ENCODE assay signal across 16 cellular contexts in the genomic region with DNA sequence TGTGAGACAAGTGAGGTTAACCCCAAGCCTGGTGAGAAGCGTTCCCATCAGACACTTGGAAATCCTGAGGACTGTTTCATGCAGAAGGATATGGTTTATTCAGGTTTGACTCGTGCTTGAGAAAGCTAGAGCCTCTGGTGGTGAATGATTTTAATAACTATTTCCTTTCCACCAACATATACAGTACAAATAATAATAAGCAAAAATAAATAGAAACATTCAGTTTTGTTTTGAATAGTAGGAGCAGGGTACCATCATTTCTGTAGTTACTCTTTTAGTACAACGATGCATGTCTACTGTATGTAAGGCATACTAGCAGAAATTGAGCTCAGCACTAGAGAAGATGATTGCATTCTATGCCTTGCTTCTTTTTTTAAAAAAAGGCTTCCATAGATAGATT. TPM values are rescaled to one million over a fixed set of nuclear protein-coding genes. Genes with fewer than 3 reads are reported as not detected.
DNase-seq lines count a peak whose midpoint lies in the region; ATAC-seq and TF ChIP-seq lines count a peak whose summit lies in the region.
"Had no signal": no experiment of that assay in that cellular context is flagged by ENCODE, and none has a peak within 500 bp of the region (broad histone marks: within the 10 kb centered on the region; RNA-seq: fewer than 3 reads in every experiment).

No MANE protein-coding gene starts in this region.

- no peaks in the 10 kb centered on the region for H3K36me3 Mint-ChIP-seq in type B pancreatic cell
- H3K36me3 Mint-ChIP-seq: IgD-negative memory B cell, T-cell had no signal

- no peaks in the 10 kb centered on the region for H3K4me1 Mint-ChIP-seq in type B pancreatic cell (ENCODE audit: unreplicated experiment)
- H3K4me1 Mint-ChIP-seq: T-cell had no signal

- H3K27ac Mint-ChIP-seq in type B pancreatic cell: no peak overlapping the region
- H3K27ac Mint-ChIP-seq: IgD-negative memory B cell, T-cell had no signal

- ATAC-seq in GM18502 (IDR thresholded peaks at IDR 0.05; ENCODE audit: poor library complexity, unreplicated experiment): peak; percentile 84
- ATAC-seq in GM19455 (IDR thresholded peaks at IDR 0.05; ENCODE audit: unreplicated experiment): peak; percentile 74
- ATAC-seq in HG02763 (IDR thresholded peaks at IDR 0.05; ENCODE audit: unreplicated experiment): peak; percentile 51
- ATAC-seq in HG03378 (IDR thresholded peaks at IDR 0.05; ENCODE audit: unreplicated experiment): peak; percentile 88
- ATAC-seq: T-cell had no signal

- DNase-seq in NCI-H1694 treated with DMSO at 0.1 percent for 48 hours (lab: John Stamatoyannopoulos, UW) (no peak), NCI-H128 (lab: John Stamatoyannopoulos, UW; ENCODE audit: unreplicated experiment) (no peak), RKO (ENCODE audit: low spot score) (no peak), type B pancreatic cell (ENCODE audit: extremely low spot score, unreplicated experiment) (no peak)
- DNase-seq: activated CD4-positive, alpha-beta T cell treated with anti-CD3 and anti-CD28 coated beads for 48 hours; activated effector memory CD4-positive, alpha-beta T cell treated with Interleukin-2 at 50 U/mL for 16 hours; GOT3; NCI-H146; T-cell had no signal

- H3K4me3 Mint-ChIP-seq in type B pancreatic cell: no peak overlapping the region
- H3K4me3 Mint-ChIP-seq: IgD-negative memory B cell, T-cell had no signal

- H3K27me3 Mint-ChIP-seq in type B pancreatic cell: peaks cover 5% of the 10 kb centered on the region

- no peak for TF ChIP-seq CTCF in type B pancreatic cell (conservative IDR thresholded peaks at IDR 0.05)

- no peaks in the 10 kb centered on the region for H3K9me3 Mint-ChIP-seq in type B pancreatic cell
- H3K9me3 Mint-ChIP-seq: IgD-negative memory B cell, T-cell had no signal

RNA-seq across cellular contexts. Expression of a gene that starts 33.5 kb away (rescaled TPM):
- total RNA-seq in type B pancreatic cell (ENCODE audit: low replicate concordance): 0.46 and 0.59 TPM in 2 replicates
- total RNA-seq: bronchial epithelial cell, osteocyte had no signal
